9 cellular contexts compared by ENCODE assay signal in the genomic region with DNA sequence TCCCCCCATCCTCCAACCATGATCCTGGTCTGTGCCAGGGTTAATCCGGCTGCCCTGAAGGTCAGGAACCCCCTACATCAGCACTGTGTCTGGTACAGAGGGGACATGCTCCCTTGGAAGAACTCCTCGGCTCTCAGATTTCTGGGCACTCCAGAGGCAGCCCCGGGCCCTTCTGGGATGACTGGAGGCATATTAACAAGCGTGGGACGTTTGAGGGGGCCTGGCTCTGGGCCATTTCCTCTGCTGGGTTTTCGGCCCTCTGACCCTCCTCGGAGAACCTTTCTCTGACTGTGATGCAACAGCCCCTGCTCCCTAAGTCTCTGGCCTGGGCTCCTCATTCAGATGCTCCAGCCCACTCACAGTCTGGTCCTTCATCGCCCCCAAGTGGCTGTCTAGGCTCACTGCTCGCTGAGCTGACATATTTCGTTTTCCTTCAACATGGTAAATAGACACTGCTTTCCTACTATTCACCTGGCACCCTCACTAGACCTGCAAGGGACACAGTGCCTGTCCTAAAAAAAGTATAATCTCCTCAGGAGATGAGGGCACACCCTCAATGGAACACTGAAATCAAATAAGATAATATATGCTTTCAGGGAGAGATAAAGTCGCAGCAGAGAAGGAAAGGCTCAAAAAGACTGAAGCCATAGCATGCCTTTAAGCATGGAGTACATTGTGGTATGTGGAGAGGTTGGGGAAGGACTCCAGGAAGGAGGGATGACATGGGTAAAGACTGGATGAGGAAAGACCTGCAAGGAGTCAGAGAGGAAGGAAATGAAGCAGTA.
DNase-seq lines count a peak whose midpoint lies in the region; ATAC-seq, FAIRE-seq and TF ChIP-seq lines count a peak whose summit lies in the region.
"Had no signal": no experiment of that assay in that cellular context is flagged by ENCODE, and none has a peak within 500 bp of the region (broad histone marks: within the 10 kb centered on the region; RNA-seq: fewer than 3 reads in every experiment).

No MANE protein-coding gene starts in this region.

- peak; percentile 83 for FAIRE-seq in GM12891 (lab: Jason Lieb, UNC)

- peak; percentile 83 for ATAC-seq in HG02763 (IDR thresholded peaks at IDR 0.05; ENCODE audit: unreplicated experiment)
- peak; percentile 47 for ATAC-seq in naive thymus-derived CD4-positive, alpha-beta T cell

- CTCF ChIA-PET in BJ (lab: Yijun Ruan, JAX), result interaction anchor here (0.6 to 6.6 kb wide), 29 partner anchors 9 to 844 kb away, joined by 3 to 73 read pairs (median 4); partner anchors contain the start of gene TRPC7
- CTCF ChIA-PET in naive thymus-derived CD4-positive, alpha-beta T cell (lab: Charles Lee), result no interaction called here

- H3K27ac ChIP-seq in esophagus squamous epithelium, result no peak overlapping the region
- H3K27ac ChIP-seq in naive thymus-derived CD4-positive, alpha-beta T cell (ENCODE audit: low read depth, low read length), result no peak overlapping the region

- H3K4me1 Mint-ChIP-seq in T-helper 2 cell treated with Interferon-gamma antibody and Interleukin-4, amounts not matched to agents 5 μg/mL and 100 μg/mL, for 36 hours (ENCODE audit: low read depth), result no peaks in the 10 kb centered on the region
- no peaks in the 10 kb centered on the region for H3K4me1 Mint-ChIP-seq in naive thymus-derived CD4-positive, alpha-beta T cell
- H3K4me1 Mint-ChIP-seq: activated B cell treated with CpG ODN at 0.5 μM for 24 hours had no signal

- intact Hi-C loops in esophagus squamous epithelium (cut with DNase I), result loop anchor here (10.0 kb wide), 1 partner anchor 515 kb away; no protein-coding TSS in a partner anchor
- intact Hi-C loops in naive thymus-derived CD4-positive, alpha-beta T cell (cut with micrococcal nuclease), result no loop called here

- TF ChIP-seq POLR2A in GM12891 (IDR thresholded peaks at IDR 0.05; ENCODE audit: low read depth, low read length) (no peak), esophagus squamous epithelium (IDR thresholded peaks at IDR 0.05) (no peak)

- no peaks in the 10 kb centered on the region for H3K36me3 Mint-ChIP-seq in T-helper 2 cell treated with Interferon-gamma antibody and Interleukin-4, amounts not matched to agents 5 μg/mL and 100 μg/mL, for 36 hours (ENCODE audit: low read depth)
- H3K36me3 Mint-ChIP-seq in naive thymus-derived CD4-positive, alpha-beta T cell, result no peaks in the 10 kb centered on the region

- POLR2A ChIA-PET in BJ (lab: Charles Lee), result no interaction called here
- POLR2A ChIA-PET in naive thymus-derived CD4-positive, alpha-beta T cell (lab: Charles Lee), result no interaction called here

- no peaks in the 10 kb centered on the region for H3K9me3 ChIP-seq in esophagus squamous epithelium
- no peaks in the 10 kb centered on the region for H3K9me3 ChIP-seq in naive thymus-derived CD4-positive, alpha-beta T cell (ENCODE audit: control insufficient read depth in 2 of 3, low read length in 3 of 3)

- H3K4me3 ChIP-seq in BJ (ENCODE audit: low read depth, low read length) (no peak overlapping the region), esophagus squamous epithelium (no peak overlapping the region)
- H3K4me3 ChIP-seq in naive thymus-derived CD4-positive, alpha-beta T cell (ENCODE audit: low read length), result no peak overlapping the region

- no peak overlapping the region for H3K27ac Mint-ChIP-seq in T-helper 2 cell treated with Interferon-gamma antibody and Interleukin-4, amounts not matched to agents 5 μg/mL and 100 μg/mL, for 36 hours
- H3K27ac Mint-ChIP-seq in naive thymus-derived CD4-positive, alpha-beta T cell, result no peak overlapping the region
- H3K27ac Mint-ChIP-seq: activated B cell treated with CpG ODN at 0.5 μM for 24 hours had no signal

- no peaks in the 10 kb centered on the region for H3K36me3 ChIP-seq in BJ (ENCODE audit: control insufficient read depth, insufficient read depth, low read length)
- H3K36me3 ChIP-seq in esophagus squamous epithelium, result no peaks in the 10 kb centered on the region
- no peaks in the 10 kb centered on the region for H3K36me3 ChIP-seq in naive thymus-derived CD4-positive, alpha-beta T cell (ENCODE audit: control insufficient read depth in 2 of 3, insufficient read depth in 3 of 3, low read length in 3 of 3)

- H3K27me3 Mint-ChIP-seq in T-helper 2 cell treated with Interferon-gamma antibody and Interleukin-4, amounts not matched to agents 5 μg/mL and 100 μg/mL, for 36 hours (ENCODE audit: low read depth), result no peaks in the 10 kb centered on the region
- H3K27me3 Mint-ChIP-seq in naive thymus-derived CD4-positive, alpha-beta T cell, result peaks cover 0 to 4% (median 0%) of the 10 kb centered on the region in 5 donors

- no peak overlapping the region for H3K4me3 Mint-ChIP-seq in T-helper 2 cell treated with Interferon-gamma antibody and Interleukin-4, amounts not matched to agents 5 μg/mL and 100 μg/mL, for 36 hours
- no peak overlapping the region for H3K4me3 Mint-ChIP-seq in naive thymus-derived CD4-positive, alpha-beta T cell
- H3K4me3 Mint-ChIP-seq: activated B cell treated with CpG ODN at 0.5 μM for 24 hours had no signal

- TF ChIP-seq CTCF in BJ (IDR thresholded peaks at IDR 0.05; ENCODE audit: insufficient read depth, low read depth, low read length), result peak; percentile 95
- TF ChIP-seq CTCF in esophagus squamous epithelium (IDR thresholded peaks at IDR 0.05), result peak; percentile 11 to 79 (median 58)

- DNase-seq in BJ (ENCODE audit: low read depth) (no peak), GM12891 (ENCODE audit: insufficient read length, low spot score) (peak; percentile 44), NCI-H1417 (lab: John Stamatoyannopoulos, UW) (peak; percentile 28 to 80 (median 72)), esophagus squamous epithelium (lab: John Stamatoyannopoulos, UW) (no peak), OCI-M2 (lab: John Stamatoyannopoulos, UW; ENCODE audit: unreplicated experiment) (no peak)
- DNase-seq in T-helper 2 cell treated with Interferon-gamma antibody and Interleukin-4, amounts not matched to agents 5 μg/mL and 100 μg/mL, for 36 hours (ENCODE audit: low spot score), result peak; percentile 13
- peak in 1 of 9 donors; percentile 24 for DNase-seq in naive thymus-derived CD4-positive, alpha-beta T cell
- DNase-seq: activated B cell treated with CpG ODN at 0.5 μM for 24 hours had no signal

- H3K4me1 ChIP-seq in esophagus squamous epithelium, result no peaks in the 10 kb centered on the region
- H3K4me1 ChIP-seq in naive thymus-derived CD4-positive, alpha-beta T cell (ENCODE audit: control insufficient read depth in 2 of 2, insufficient read depth in 2 of 2, low read length in 2 of 2), result no peaks in the 10 kb centered on the region

- H3K27me3 ChIP-seq in BJ (ENCODE audit: control insufficient read depth, insufficient read depth, low read length) (no peaks in the 10 kb centered on the region), esophagus squamous epithelium (peaks cover 0 to 9% (median 0%) of the 10 kb centered on the region in 4 donors)
- H3K27me3 ChIP-seq in naive thymus-derived CD4-positive, alpha-beta T cell (ENCODE audit: control insufficient read depth in 2 of 2, insufficient read depth in 2 of 2, low read length in 2 of 2), result no peaks in the 10 kb centered on the region

- WGBS in esophagus squamous epithelium, 2 donors, result 30 to 42% methylated on average over 8 to 9 of the region's 11 CpGs

- H3K9me3 Mint-ChIP-seq in T-helper 2 cell treated with Interferon-gamma antibody and Interleukin-4, amounts not matched to agents 5 μg/mL and 100 μg/mL, for 36 hours, result no peaks in the 10 kb centered on the region
- peaks cover 0 to 8% (median 2%) of the 10 kb centered on the region in 11 donors for H3K9me3 Mint-ChIP-seq in naive thymus-derived CD4-positive, alpha-beta T cell
- H3K9me3 Mint-ChIP-seq: activated B cell treated with CpG ODN at 0.5 μM for 24 hours had no signal

TF ChIP-seq in GM12891, 5 proteins besides CTCF, POLR2A, EP300 and RAD21:
- TF ChIP-seq SPI1 (IDR thresholded peaks at IDR 0.05; ENCODE audit: low read depth, low read length) (no peak), PAX5 (IDR thresholded peaks at IDR 0.05; ENCODE audit: insufficient read depth, low read length, severe bottlenecking) (no peak), POU2F2 (IDR thresholded peaks at IDR 0.05; ENCODE audit: low read depth, low read length) (no peak), TAF1 (IDR thresholded peaks at IDR 0.05; ENCODE audit: low read depth, low read length) (no peak), POLR2AphosphoS5 (IDR thresholded peaks at IDR 0.05; ENCODE audit: low read depth, low read length) (no peak)
TF ChIP-seq in GM12891: peak in this region for 0.

Comparison
In these comparisons a context has a peak if more than half of its experiments do, and no peak if none do; other contexts are left out.
1. DNase-seq: peak in GM12891 (single experiment), NCI-H1417 (3 of 3) and T-helper 2 cell treated with Interferon-gamma antibody and Interleukin-4, amounts not matched to agents 5 μg/mL and 100 μg/mL, for 36 hours (single experiment); none in BJ (single experiment), esophagus squamous epithelium (single experiment) and OCI-M2 (single experiment).